21 cellular contexts compared by ENCODE assay signal in the genomic region with DNA sequence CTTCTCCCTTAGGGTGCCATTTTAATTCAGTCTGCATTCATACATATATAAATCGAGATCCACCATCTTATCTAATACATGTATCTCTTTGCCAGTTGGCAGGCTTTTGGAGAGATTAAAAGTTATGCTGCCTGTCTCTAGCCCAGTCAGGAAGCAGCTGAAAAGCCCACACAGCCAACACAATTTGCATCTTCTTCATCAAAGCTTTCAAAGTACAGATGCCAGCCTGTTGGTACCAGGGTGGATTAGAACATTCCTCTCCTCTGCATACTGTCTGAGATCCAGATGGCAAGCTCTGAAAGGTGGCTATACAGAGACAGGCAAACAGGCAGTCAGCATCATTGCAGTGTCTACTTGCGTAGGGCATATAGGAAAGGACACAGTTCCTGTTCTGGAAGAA.
A peak's percentile ranks its signal among the peaks of the same experiment; 100 is the strongest.
DNase-seq lines count a peak whose midpoint lies in the region; ATAC-seq and TF ChIP-seq lines count a peak whose summit lies in the region.
"Had no signal": no experiment of that assay in that cellular context is flagged by ENCODE, and none has a peak within 500 bp of the region (broad histone marks: within the 10 kb centered on the region; RNA-seq: fewer than 3 reads in every experiment).

No MANE protein-coding gene starts in this region.

- H3K4me1 ChIP-seq in DOHH2 (ENCODE audit: control insufficient read depth, low read length) = peaks cover 27% of the 10 kb centered on the region
- peaks cover 46% of the 10 kb centered on the region for H3K4me1 ChIP-seq in MM.1S (ENCODE audit: low read length)
- H3K4me1 ChIP-seq in hepatocyte (ENCODE audit: insufficient read depth) = peaks cover 14% of the 10 kb centered on the region
- H3K4me1 ChIP-seq in rectal smooth muscle tissue (ENCODE audit: control insufficient read depth, insufficient read depth, low read length) = peaks cover 23% of the 10 kb centered on the region

- H3K9ac ChIP-seq in MM.1S (ENCODE audit: low read length) (no peak overlapping the region), rectal smooth muscle tissue (ENCODE audit: low read length) (no peak overlapping the region)

- no peak overlapping the region for H3K4me3 ChIP-seq in DOHH2 (ENCODE audit: low read length)
- no peak overlapping the region for H3K4me3 ChIP-seq in MM.1S (ENCODE audit: low read length)
- H3K4me3 ChIP-seq in hepatocyte = no peak overlapping the region
- H3K4me3 ChIP-seq in rectal smooth muscle tissue (ENCODE audit: low read length) = no peak overlapping the region
- H3K4me3 ChIP-seq: SJCRH30 had no signal

- peaks cover 4% of the 10 kb centered on the region; the same call in 1 of the 2 replicates for H3K9me3 ChIP-seq in DOHH2 (ENCODE audit: control insufficient read depth, insufficient read depth, low read length)
- H3K9me3 ChIP-seq in MM.1S (replicated peaks; ENCODE audit: insufficient read depth, low read length) = no peaks in the 10 kb centered on the region
- H3K9me3 ChIP-seq in hepatocyte (ENCODE audit: low read depth) = no peaks in the 10 kb centered on the region
- H3K9me3 ChIP-seq: SJCRH30 had no signal

- H3F3A ChIP-seq in DOHH2 (ENCODE audit: control insufficient read depth, insufficient read depth) = no peaks in the 10 kb centered on the region
- H3F3A ChIP-seq in MM.1S (ENCODE audit: insufficient read depth, low read length) = peaks cover 31% of the 10 kb centered on the region

- DNase-seq in MM.1S = peak; percentile 19
- DNase-seq in hepatocyte (ENCODE audit: low spot score) = no peak
- no peak for DNase-seq in mucosa of gallbladder (ENCODE audit: low spot score)
- DNase-seq in hepatic stellate cell (ENCODE audit: low spot score) = no peak
- DNase-seq in T-helper 2 cell = no peak
- DNase-seq: DMS79; GOT3; Kasumi-1; NCI-H1092; NCI-H146; NCI-H2029; NCI-H2227 treated with DMSO at 0.1 percent for 48 hours; NCI-H510A; NCI-H774; NK-92 treated with Interleukin-12 subunit alpha and Interleukin-12 subunit beta, amount 100 ng/mL, for 24 hours; OCI-M1; SJCRH30 had no signal

- H3K27ac ChIP-seq in DOHH2 (ENCODE audit: low read depth, low read length) (no peak overlapping the region), MM.1S (ENCODE audit: low read length) (no peak overlapping the region), hepatocyte (peak overlapping the region; percentile 28), rectal smooth muscle tissue (ENCODE audit: low read depth, low read length) (peak overlapping the region; percentile 16)
- H3K27ac ChIP-seq: SJCRH30 had no signal

- H3K36me3 ChIP-seq in DOHH2 (ENCODE audit: control insufficient read depth, low read length) (peaks cover 8% of the 10 kb centered on the region), MM.1S (replicated peaks; ENCODE audit: insufficient read depth, low read length) (no peaks in the 10 kb centered on the region), hepatocyte (replicated peaks; ENCODE audit: insufficient read depth, low read depth) (no peaks in the 10 kb centered on the region), rectal smooth muscle tissue (ENCODE audit: control insufficient read depth, insufficient read depth, low read length) (no peaks in the 10 kb centered on the region)
- H3K36me3 ChIP-seq: SJCRH30 had no signal

- ATAC-seq in GM21723 (IDR thresholded peaks at IDR 0.05; ENCODE audit: unreplicated experiment) = no peak
- ATAC-seq: HCT116 had no signal

- no peaks in the 10 kb centered on the region for H3K27me3 ChIP-seq in DOHH2 (ENCODE audit: control insufficient read depth, low read length)
- H3K27me3 ChIP-seq in MM.1S (replicated peaks; ENCODE audit: insufficient read depth, low read length) = no peaks in the 10 kb centered on the region
- no peaks in the 10 kb centered on the region for H3K27me3 ChIP-seq in hepatocyte
- no peaks in the 10 kb centered on the region for H3K27me3 ChIP-seq in rectal smooth muscle tissue (ENCODE audit: control insufficient read depth, insufficient read depth, low read length)
- H3K27me3 ChIP-seq: SJCRH30 had no signal

- peak overlapping the region; percentile 20 for H3K4me2 ChIP-seq in DOHH2 (ENCODE audit: low read length)
- H3K4me2 ChIP-seq in MM.1S (ENCODE audit: low read depth, low read length) = no peak overlapping the region
- no peak overlapping the region for H3K4me2 ChIP-seq in hepatocyte

- H4K20me1 ChIP-seq in DOHH2 (ENCODE audit: control insufficient read depth, insufficient read depth, low read depth, low read length) = no peaks in the 10 kb centered on the region
- no peaks in the 10 kb centered on the region for H4K20me1 ChIP-seq in MM.1S (ENCODE audit: insufficient read depth, low read length)
- no peaks in the 10 kb centered on the region for H4K20me1 ChIP-seq in hepatocyte (ENCODE audit: insufficient read depth, poor library complexity, severe bottlenecking)

- H3K79me2 ChIP-seq in DOHH2 (ENCODE audit: control insufficient read depth, low read length) = peaks cover 12% of the 10 kb centered on the region; the same call in 1 of the 2 replicates
- no peaks in the 10 kb centered on the region for H3K79me2 ChIP-seq in MM.1S (ENCODE audit: low read length)
- no peaks in the 10 kb centered on the region for H3K79me2 ChIP-seq in hepatocyte

- TF ChIP-seq CTCF in DOHH2 (IDR thresholded peaks at IDR 0.05; ENCODE audit: low read depth, low read length, poor library complexity, severe bottlenecking) (no peak), MM.1S (IDR thresholded peaks at IDR 0.05; ENCODE audit: low read length) (no peak), hepatocyte (IDR thresholded peaks at IDR 0.05; ENCODE audit: poor library complexity) (no peak)

- H3K9me2 ChIP-seq in DOHH2 (replicated peaks; ENCODE audit: control insufficient read depth, low read length) (no peaks in the 10 kb centered on the region), MM.1S (replicated peaks; ENCODE audit: insufficient read depth, low read length) (no peaks in the 10 kb centered on the region), hepatocyte (replicated peaks; ENCODE audit: insufficient read depth) (no peaks in the 10 kb centered on the region)

- 83% methylated on average over 2 of the region's 2 CpGs for WGBS in hepatocyte (ENCODE audit: low lambda C conversion rate, missing lambda C conversion rate)

- H2AFZ ChIP-seq in MM.1S (ENCODE audit: low read length) = no peak overlapping the region
- H2AFZ ChIP-seq in hepatocyte = no peak overlapping the region

Comparison
In these comparisons a context has a peak if more than half of its experiments do, and no peak if none do; other contexts are left out.
1. H3K27ac ChIP-seq: peak in hepatocyte (single experiment) and rectal smooth muscle tissue (single experiment); none in DOHH2 (single experiment) and MM.1S (single experiment).